In the genomic region with DNA sequence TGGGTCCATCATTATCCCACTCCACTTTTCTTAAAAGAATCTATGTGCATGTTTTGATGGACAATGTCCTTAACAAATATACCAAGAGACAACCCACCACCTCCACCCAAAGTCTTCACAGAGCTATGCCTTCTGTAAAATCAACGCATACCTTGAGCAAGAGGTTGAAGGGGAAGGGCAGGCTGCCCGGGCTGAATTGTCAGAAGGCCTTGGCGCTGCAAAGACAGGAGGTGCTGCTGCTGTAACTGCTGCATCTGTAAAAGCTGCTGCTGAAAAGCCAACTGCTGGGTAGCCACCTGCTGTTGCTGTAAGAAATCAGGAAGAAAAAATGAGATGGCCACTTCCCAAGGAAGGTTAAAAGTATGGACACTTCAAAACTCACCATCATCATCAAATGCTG, we compare ENCODE assay signal across 15 cellular contexts.
DNase-seq lines count a peak whose midpoint lies in the region; ATAC-seq and TF ChIP-seq lines count a peak whose summit lies in the region.
"Had no signal": no experiment of that assay in that cellular context is flagged by ENCODE, and none has a peak within 500 bp of the region (broad histone marks: within the 10 kb centered on the region; RNA-seq: fewer than 3 reads in every experiment).

No MANE protein-coding gene starts in this region.

- H3K23ac ChIP-seq in IMR-90 (ENCODE audit: low read depth, low read length) = no peak overlapping the region

- no peak for DNase-seq in IMR-90
- no peak for DNase-seq in activated CD8-positive, alpha-beta T cell treated with anti-CD3 and anti-CD28 coated beads, Interleukin-2, amount 10 ng/mL, durations not matched to agents 7 days and 5 days
- DNase-seq in psoas muscle = no peak
- DNase-seq in anterior cingulate cortex (lab: John Stamatoyannopoulos, UW) = no peak
- DNase-seq in NAMALWA (ENCODE audit: low spot score) = no peak
- DNase-seq in glomerular visceral epithelial cell (ENCODE audit: extremely low spot score) = no peak
- DNase-seq: activated CD8-positive, alpha-beta memory T cell treated with anti-CD3 and anti-CD28 coated beads, Interleukin-2, amount 50 U/mL, for 4 hours; amygdala; effector CD8-positive, alpha-beta T cell; EL; foreskin keratinocyte; NCI-H1048 had no signal

- H3K36me3 ChIP-seq in IMR-90 (ENCODE audit: control insufficient read depth, insufficient read depth, low read length) (peaks cover 56% of the 10 kb centered on the region), iPS-18a (ENCODE audit: control insufficient read depth, low read depth, low read length) (no peaks in the 10 kb centered on the region), psoas muscle (ENCODE audit: insufficient read depth in 1 of 2, low read depth in 1 of 2) (peaks cover 6 to 67% of the 10 kb centered on the region in 2 donors)

- no peak overlapping the region for H3K4ac ChIP-seq in IMR-90 (ENCODE audit: low read depth, low read length)

- H3K4me3 ChIP-seq in IMR-90 (ENCODE audit: insufficient read depth, low read depth, low read length) (no peak overlapping the region), iPS-18a (ENCODE audit: low read length) (peak overlapping the region; percentile 25), psoas muscle (no peak overlapping the region)

- H3K9ac ChIP-seq in IMR-90 (ENCODE audit: low read depth, low read length) = no peak overlapping the region
- H3K9ac ChIP-seq in iPS-18a (ENCODE audit: low read length) = no peak overlapping the region

- ATAC-seq in IMR-90 (ENCODE audit: low read depth) (no peak), psoas muscle (no peak), HG02623 (IDR thresholded peaks at IDR 0.05; ENCODE audit: unreplicated experiment) (no peak)
- no peak for ATAC-seq in activated CD8-positive, alpha-beta T cell treated with anti-CD3 and anti-CD28 coated beads, Interleukin-2, amount 10 ng/mL, durations not matched to agents 7 days and 5 days
- ATAC-seq: foreskin keratinocyte had no signal

- H3K9me1 ChIP-seq in IMR-90 (ENCODE audit: insufficient read depth, low read length) = peaks cover 27% of the 10 kb centered on the region

- no peak overlapping the region for H2BK20ac ChIP-seq in IMR-90 (ENCODE audit: low read depth, low read length)

- H3K79me1 ChIP-seq in IMR-90 (ENCODE audit: low read depth in 1 of 2, low read length in 2 of 2) = peaks cover 53 to 80% of the 10 kb centered on the region in 2 experiments

- BruUV-seq in IMR-90 (replicated peaks; lab: Mats Ljungman, UMichigan) = no TSS peak

- CTCF ChIA-PET in IMR-90 (lab: Yijun Ruan, JAX) = no interaction called here
- CTCF ChIA-PET in activated CD8-positive, alpha-beta T cell treated with anti-CD3 and anti-CD28 coated beads, Interleukin-2, amount 10 ng/mL, durations not matched to agents 7 days and 5 days (lab: Charles Lee) = interaction anchor here (1.8 to 1.9 kb wide), 2 partner anchors 16 to 40 kb away, joined by 5 to 7 read pairs; no protein-coding TSS in a partner anchor

- peaks cover 24% of the 10 kb centered on the region for H3K4me1 ChIP-seq in IMR-90 (ENCODE audit: control insufficient read depth, insufficient read depth, low read length)
- peaks cover 64% of the 10 kb centered on the region for H3K4me1 ChIP-seq in iPS-18a (ENCODE audit: control insufficient read depth, low read depth, low read length)
- H3K4me1 ChIP-seq in psoas muscle = peaks cover 14% of the 10 kb centered on the region

- H3K4me3 Mint-ChIP-seq in activated CD8-positive, alpha-beta T cell treated with anti-CD3 and anti-CD28 coated beads, Interleukin-2, amount 10 ng/mL, durations not matched to agents 7 days and 5 days = no peak overlapping the region
- H3K4me3 Mint-ChIP-seq: CD14-positive monocyte had no signal

- TF ChIP-seq RAD21 in IMR-90 (IDR thresholded peaks at IDR 0.05; ENCODE audit: low read length) = no peak

- 0 out of 2 replicates have a peak overlapping the region, but pooled peaks have one; percentile 13 for H3K14ac ChIP-seq in IMR-90 (replicated peaks; ENCODE audit: low read depth, low read length)

- peak overlapping the region; percentile 45 for H3K27ac Mint-ChIP-seq in activated CD8-positive, alpha-beta T cell treated with anti-CD3 and anti-CD28 coated beads, Interleukin-2, amount 10 ng/mL, durations not matched to agents 7 days and 5 days

- H3K18ac ChIP-seq in IMR-90 (ENCODE audit: low read depth, low read length) = no peak overlapping the region

- WGBS in IMR-90 (ENCODE audit: extremely low coverage in 2 of 2, insufficient read length in 1 of 2), 2 experiments = no CpG with 5 or more reads among the region's 3 CpGs
- 54 to 78% (median 59%) methylated on average over 3 of the region's 3 CpGs for WGBS in psoas muscle, 3 donors

- H2AK9ac ChIP-seq in IMR-90 (replicated peaks; ENCODE audit: low read depth, low read length, poor library complexity) = no peak overlapping the region

- H3K27me3 Mint-ChIP-seq in activated CD8-positive, alpha-beta T cell treated with anti-CD3 and anti-CD28 coated beads, Interleukin-2, amount 10 ng/mL, durations not matched to agents 7 days and 5 days (ENCODE audit: low read depth) = no peaks in the 10 kb centered on the region

- peaks cover 85% of the 10 kb centered on the region for H3K36me3 Mint-ChIP-seq in activated CD8-positive, alpha-beta T cell treated with anti-CD3 and anti-CD28 coated beads, Interleukin-2, amount 10 ng/mL, durations not matched to agents 7 days and 5 days (ENCODE audit: low read depth)

- in situ Hi-C loops in IMR-90 (cut with MboI; ENCODE audit: low sequenced_read_pairs) = no loop called here

- no peak overlapping the region for H3K56ac ChIP-seq in IMR-90 (ENCODE audit: extremely low read depth, insufficient read depth, low read length)

- POLR2A ChIA-PET in IMR-90 (lab: Charles Lee; ENCODE audit: unreplicated experiment) = no interaction called here
- POLR2A ChIA-PET in activated CD8-positive, alpha-beta T cell treated with anti-CD3 and anti-CD28 coated beads, Interleukin-2, amount 10 ng/mL, durations not matched to agents 7 days and 5 days (lab: Charles Lee) = interaction anchor here (1.3 kb wide), 1 partner anchor 18 kb away, joined by 7 read pairs; no protein-coding TSS in a partner anchor

- dilution Hi-C loops in IMR-90 (cut with HindIII; ENCODE audit: low sequenced_read_pairs, unreplicated experiment) = no loop called here

- H3K27ac ChIP-seq in IMR-90 (ENCODE audit: insufficient read depth, low read length) = no peak overlapping the region
- H3K27ac ChIP-seq in iPS-18a (ENCODE audit: low read length) = no peak overlapping the region
- H3K27ac ChIP-seq in psoas muscle = peak overlapping the region; percentile 36
- H3K27ac ChIP-seq: foreskin keratinocyte had no signal

- no peak overlapping the region for H4K5ac ChIP-seq in IMR-90 (ENCODE audit: low read depth, low read length)

- no peaks in the 10 kb centered on the region for H3K27me3 ChIP-seq in IMR-90 (ENCODE audit: control insufficient read depth, insufficient read depth, low read length)
- no peaks in the 10 kb centered on the region for H3K27me3 ChIP-seq in iPS-18a (ENCODE audit: control insufficient read depth, insufficient read depth, low read length)
- no peaks in the 10 kb centered on the region for H3K27me3 ChIP-seq in psoas muscle (ENCODE audit: insufficient read depth in 3 of 3, low read length in 2 of 3)
- H3K27me3 ChIP-seq: foreskin keratinocyte had no signal

- intact Hi-C loops in IMR-90 (cut with micrococcal nuclease) (no loop called here), psoas muscle (cut with DNase I) (no loop called here)

- H3K4me2 ChIP-seq in IMR-90 (ENCODE audit: low read depth, low read length) = no peak overlapping the region

- H3K9me3 Mint-ChIP-seq in activated CD8-positive, alpha-beta T cell treated with anti-CD3 and anti-CD28 coated beads, Interleukin-2, amount 10 ng/mL, durations not matched to agents 7 days and 5 days (ENCODE audit: insufficient read depth) = no peaks in the 10 kb centered on the region
- H3K9me3 Mint-ChIP-seq: CD14-positive monocyte had no signal

- H2AK5ac ChIP-seq in IMR-90 (ENCODE audit: low read depth, low read length) = peak overlapping the region; percentile 5; the same call in 1 of the 2 replicates

- no peak overlapping the region for H4K91ac ChIP-seq in IMR-90 (ENCODE audit: insufficient read depth, low read depth, low read length)

- no peak overlapping the region for H4K8ac ChIP-seq in IMR-90 (ENCODE audit: low read depth in 2 of 2, low read length in 2 of 2)

- H4K20me1 ChIP-seq in IMR-90 (ENCODE audit: insufficient read depth, low read length) = peaks cover 38% of the 10 kb centered on the region; the same call in 1 of the 2 replicates

- H2BK5ac ChIP-seq in IMR-90 (ENCODE audit: low read depth, low read length, poor library complexity, severe bottlenecking) = no peak overlapping the region

- peaks cover 73% of the 10 kb centered on the region for H3K4me1 Mint-ChIP-seq in activated CD8-positive, alpha-beta T cell treated with anti-CD3 and anti-CD28 coated beads, Interleukin-2, amount 10 ng/mL, durations not matched to agents 7 days and 5 days (ENCODE audit: low read depth)

- H3K9me3 ChIP-seq in IMR-90 (ENCODE audit: control insufficient read depth, insufficient read depth, low read length) (no peaks in the 10 kb centered on the region), iPS-18a (ENCODE audit: control insufficient read depth, low read depth, low read length) (no peaks in the 10 kb centered on the region), psoas muscle (no peaks in the 10 kb centered on the region)

- H2AFZ ChIP-seq in IMR-90 (replicated peaks; ENCODE audit: low read length, poor library complexity) = no peak overlapping the region

- no peak overlapping the region for H2BK120ac ChIP-seq in IMR-90 (ENCODE audit: low read depth, low read length)

- H2BK15ac ChIP-seq in IMR-90 (ENCODE audit: low read depth, low read length) = no peak overlapping the region

- no peak for TF ChIP-seq POLR2A in IMR-90 (IDR thresholded peaks at IDR 0.05; ENCODE audit: low read depth, low read length)

- TF ChIP-seq CTCF in IMR-90 (conservative IDR thresholded peaks at IDR 0.05; ENCODE audit: low read depth, low read length) (no peak), psoas muscle (IDR thresholded peaks at IDR 0.05) (no peak)

TF ChIP-seq in IMR-90, 13 proteins besides CTCF, POLR2A, EP300 and RAD21 (continues in another document):
- TF ChIP-seq CHD1 (IDR thresholded peaks at IDR 0.05; ENCODE audit: low read depth, low read length) (no peak), CEBPB (IDR thresholded peaks at IDR 0.05; ENCODE audit: low read depth, low read length) (no peak), FOS (IDR thresholded peaks at IDR 0.05; ENCODE audit: low read depth, low read length) (no peak), RFX5 (IDR thresholded peaks at IDR 0.05; ENCODE audit: low read depth, low read length) (no peak)
- TF ChIP-seq, protein P1, sequence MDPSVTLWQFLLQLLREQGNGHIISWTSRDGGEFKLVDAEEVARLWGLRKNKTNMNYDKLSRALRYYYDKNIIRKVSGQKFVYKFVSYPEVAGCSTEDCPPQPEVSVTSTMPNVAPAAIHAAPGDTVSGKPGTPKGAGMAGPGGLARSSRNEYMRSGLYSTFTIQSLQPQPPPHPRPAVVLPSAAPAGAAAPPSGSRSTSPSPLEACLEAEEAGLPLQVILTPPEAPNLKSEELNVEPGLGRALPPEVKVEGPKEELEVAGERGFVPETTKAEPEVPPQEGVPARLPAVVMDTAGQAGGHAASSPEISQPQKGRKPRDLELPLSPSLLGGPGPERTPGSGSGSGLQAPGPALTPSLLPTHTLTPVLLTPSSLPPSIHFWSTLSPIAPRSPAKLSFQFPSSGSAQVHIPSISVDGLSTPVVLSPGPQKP (IDR thresholded peaks at IDR 0.05; ENCODE audit: borderline replicate concordance, low read depth, low read length) = no peak
